ENCODE assay signal across 8 cellular contexts in the genomic region with DNA sequence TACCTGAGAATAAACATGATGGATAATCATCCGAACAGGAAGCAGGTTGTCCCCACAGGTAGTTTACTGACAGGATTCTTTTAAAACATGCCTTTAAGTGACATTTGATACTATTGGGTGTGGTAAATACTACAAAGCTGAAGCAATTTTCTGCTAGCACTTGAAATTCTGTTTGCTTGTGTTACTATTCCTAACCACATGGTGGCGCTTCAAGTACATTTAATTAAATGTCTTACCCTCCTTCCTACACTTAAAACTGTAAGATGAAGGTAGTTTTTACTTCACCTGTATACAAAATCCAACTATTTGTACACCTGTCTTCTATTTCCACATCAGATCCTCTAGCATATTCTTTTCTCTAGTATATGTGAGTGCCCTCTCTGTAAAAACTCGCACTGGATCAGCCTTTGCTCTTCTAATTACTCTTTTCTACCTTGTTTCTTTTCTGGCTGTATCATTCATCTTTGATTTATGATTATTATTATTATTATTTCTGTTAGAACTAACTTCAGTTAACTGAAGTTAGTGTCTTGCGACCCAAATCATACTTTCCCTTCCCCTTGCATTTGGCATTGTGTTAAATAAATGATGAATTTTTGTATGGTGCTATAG. TPM values are rescaled to one million over a fixed set of nuclear protein-coding genes. Genes with fewer than 3 reads are reported as not detected.
DNase-seq lines count a peak whose midpoint lies in the region; ATAC-seq and TF ChIP-seq lines count a peak whose summit lies in the region.

No MANE protein-coding gene starts in this region.

- CTCF ChIA-PET in GM10248 (lab: Yijun Ruan, JAX), result interaction anchor here (0.6 to 2.0 kb wide), 9 partner anchors 10 to 340 kb away, joined by 3 to 27 read pairs (median 4); a partner anchor contains a TSS

- POLR2A ChIA-PET in GM10248 (lab: Yijun Ruan, JAX), result no interaction called here

- DNase-seq in Ammon's horn (ENCODE audit: low spot score) (peak; percentile 50), GM10248 (ENCODE audit: extremely low spot score) (no peak), NCI-H2227 treated with DMSO at 0.1 percent for 48 hours (lab: John Stamatoyannopoulos, UW) (peak; percentile 36), left lobe of liver (ENCODE audit: low spot score) (no peak), NCI-H524 treated with DMSO at 0.1 percent for 48 hours (lab: John Stamatoyannopoulos, UW) (no peak), COLO829 (ENCODE audit: low spot score) (no peak)

- H3K9me3 Mint-ChIP-seq in brain, result no peaks in the 10 kb centered on the region

- ATAC-seq in left lobe of liver (peak; percentile 88), GM21390 (IDR thresholded peaks at IDR 0.05; ENCODE audit: unreplicated experiment) (no peak)

- H3K4me3 Mint-ChIP-seq in brain, result no peak overlapping the region

- H3K27me3 Mint-ChIP-seq in brain, result no peaks in the 10 kb centered on the region

- TF ChIP-seq CTCF in GM10248 (IDR thresholded peaks at IDR 0.05; ENCODE audit: control extremely low read depth, extremely low read depth, low read depth, missing control alignments), result peak; percentile 62
- TF ChIP-seq CTCF in brain (conservative IDR thresholded peaks at IDR 0.05), result peak; percentile 74 to 87

- no peaks in the 10 kb centered on the region for H3K4me1 Mint-ChIP-seq in brain

- peaks cover 8% of the 10 kb centered on the region for H3K36me3 Mint-ChIP-seq in brain

- no peak overlapping the region for H3K27ac Mint-ChIP-seq in brain

RNA-seq across cellular contexts. Expression of a gene that starts 18.4 kb away (rescaled TPM):
- polyA plus RNA-seq in brain (ENCODE audit: insufficient read depth, low read depth, low replicate concordance), result 9.3 TPM
- total RNA-seq in left lobe of liver, result 27.3 TPM

RNA-seq across cellular contexts. Expression of a gene that starts 30.8 kb away (rescaled TPM):
- 1.6 TPM for polyA plus RNA-seq in brain (ENCODE audit: insufficient read depth, low read depth, low replicate concordance)
- total RNA-seq in left lobe of liver, result 1.5 TPM

Comparison
In these comparisons a context has a peak if more than half of its experiments do, and no peak if none do; other contexts are left out.
1. DNase-seq: peak in Ammon's horn (single experiment) and NCI-H2227 treated with DMSO at 0.1 percent for 48 hours (single experiment); none in GM10248 (single experiment), left lobe of liver (single experiment), NCI-H524 treated with DMSO at 0.1 percent for 48 hours (single experiment) and COLO829 (single experiment).